Comparison of ENCODE assay signal across 16 cellular contexts in the genomic region with DNA sequence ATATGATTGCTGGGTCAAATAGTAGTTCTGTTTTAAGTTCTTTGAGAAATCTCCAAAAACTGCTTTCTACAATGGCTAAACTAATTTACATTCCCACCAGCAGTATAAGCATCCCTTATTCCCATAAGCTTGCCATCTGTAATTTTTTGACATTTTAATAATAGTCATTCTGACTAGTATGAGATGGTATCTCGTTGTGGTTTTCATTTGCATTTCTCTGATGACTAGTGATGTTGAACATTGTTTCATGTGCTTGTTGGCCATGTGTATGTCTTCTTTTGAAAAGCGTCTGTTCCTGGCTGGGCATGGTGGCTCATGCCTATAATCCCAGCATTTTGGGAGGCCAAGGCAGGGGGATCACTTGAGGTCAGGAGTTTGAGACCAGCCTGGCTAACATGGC. TPM values are rescaled to one million over a fixed set of nuclear protein-coding genes. Genes with fewer than 3 reads are reported as not detected.
"Had no signal": no experiment of that assay in that cellular context is flagged by ENCODE, and none has a peak within 500 bp of the region (broad histone marks: within the 10 kb centered on the region; RNA-seq: fewer than 3 reads in every experiment).

No MANE protein-coding gene starts in this region.

RNA-seq across cellular contexts. Expression of a gene that starts 21.2 kb away (rescaled TPM):
- total RNA-seq: natural killer cell treated with Interleukin-12 subunit alpha and Interleukin-12 subunit beta and Interleukin-15 and Interleukin-18, amount 100 ng/mL, for 72 hours; neural crest cell; omental fat pad; osteocyte; pancreas; posterior vena cava; pulmonary artery endothelial cell; right atrium auricular region; sciatic nerve; smooth muscle cell; spleen; suprapubic skin; transverse colon; upper lobe of right lung; urinary bladder; vagina had no signal
- polyA plus RNA-seq: pancreas, smooth muscle cell, spleen, urinary bladder had no signal
